8 cellular contexts compared by ENCODE assay signal in the genomic region with DNA sequence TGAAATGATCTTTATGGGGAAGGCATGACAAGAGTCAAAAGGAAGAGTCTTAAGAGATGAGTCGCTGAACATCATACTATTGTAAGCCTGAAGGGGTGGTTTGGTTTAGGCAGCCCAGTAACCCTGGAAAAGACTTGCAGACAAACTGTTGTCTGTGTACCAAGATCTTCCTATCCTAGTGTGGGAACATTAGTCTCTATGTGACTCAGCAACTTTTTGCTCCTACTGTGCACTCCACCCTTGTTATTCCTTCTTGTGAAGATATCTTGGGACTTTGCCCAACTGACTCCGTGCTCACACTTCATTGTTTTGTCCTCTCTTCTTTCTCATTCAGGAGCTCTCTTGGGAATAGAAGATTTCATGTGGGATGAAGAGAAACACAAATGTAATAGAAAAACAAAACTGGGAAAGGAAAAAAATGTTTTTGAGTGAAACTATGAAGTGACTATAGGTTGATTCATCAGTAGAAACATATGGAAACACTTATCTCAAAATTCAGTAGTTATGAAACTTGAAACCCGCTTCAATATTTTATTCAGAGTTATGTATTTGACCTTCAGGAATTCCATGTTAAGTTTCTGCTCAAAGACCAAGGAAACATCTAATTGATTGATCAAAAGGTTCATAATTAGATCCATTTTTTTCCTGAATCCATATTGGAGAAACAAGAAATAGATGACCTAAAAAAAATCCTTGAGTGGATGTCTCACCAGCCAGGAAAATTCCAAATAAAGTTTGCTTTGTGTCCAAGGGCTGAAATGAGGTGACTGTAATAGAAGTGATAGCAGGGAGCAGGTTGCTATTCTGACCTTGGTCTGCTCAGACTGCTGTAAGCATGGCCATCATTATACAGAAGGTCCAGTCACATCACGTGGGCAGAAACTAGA.
DNase-seq lines count a peak whose midpoint lies in the region; ATAC-seq and TF ChIP-seq lines count a peak whose summit lies in the region.

No MANE protein-coding gene starts in this region.

- no peak overlapping the region for H3K4me3 Mint-ChIP-seq in Calu3 (ENCODE audit: low read depth, unreplicated experiment)

- intact Hi-C loops in Calu3 (cut with micrococcal nuclease; ENCODE audit: unreplicated experiment) = loop anchor here (5.0 to 10.0 kb wide), 2 partner anchors 469 to 494 kb away; no protein-coding TSS in a partner anchor
- intact Hi-C loops in colonic mucosa (cut with DNase I) = no loop called here

- H3K4me1 Mint-ChIP-seq in Calu3 (ENCODE audit: low read depth, unreplicated experiment) = peaks cover 80% of the 10 kb centered on the region

- TF ChIP-seq CTCF in Calu3 (IDR thresholded peaks at IDR 0.05; ENCODE audit: unreplicated experiment) (no peak), colonic mucosa (IDR thresholded peaks at IDR 0.05) (no peak)

- no peaks in the 10 kb centered on the region for H3K36me3 ChIP-seq in colonic mucosa

- no peaks in the 10 kb centered on the region for H3K9me3 ChIP-seq in colonic mucosa

- no TSS peak for BruUV-seq in Calu3 (replicated peaks; lab: Mats Ljungman, UMichigan)

- DNase-seq in Calu3 = no peak
- DNase-seq in MV-4-11 (lab: John Stamatoyannopoulos, UW) = peak; percentile 59
- DNase-seq in colonic mucosa = no peak
- peak; percentile 2 for DNase-seq in occipital lobe (lab: John Stamatoyannopoulos, UW)
- DNase-seq in NCI-H2107 (lab: John Stamatoyannopoulos, UW) = no peak
- no peak for DNase-seq in COLO668 (lab: John Stamatoyannopoulos, UW; ENCODE audit: unreplicated experiment)

- peak overlapping the region; percentile 35 for H3K27ac ChIP-seq in colonic mucosa

- H3K27me3 ChIP-seq in colonic mucosa = no peaks in the 10 kb centered on the region

- H3K27me3 Mint-ChIP-seq in Calu3 (ENCODE audit: unreplicated experiment) = no peaks in the 10 kb centered on the region

- no peaks in the 10 kb centered on the region for H3K36me3 Mint-ChIP-seq in Calu3 (ENCODE audit: insufficient read depth, unreplicated experiment)

- H3K27ac Mint-ChIP-seq in Calu3 (ENCODE audit: unreplicated experiment) = peak overlapping the region; percentile 75

- ATAC-seq in HG02642 (IDR thresholded peaks at IDR 0.05; ENCODE audit: poor library complexity, unreplicated experiment) = no peak
- ATAC-seq in GM21526 (IDR thresholded peaks at IDR 0.05; ENCODE audit: low FRiP score, unreplicated experiment) = no peak

- H3K9ac ChIP-seq in colonic mucosa (ENCODE audit: low read depth in 2 of 2, low read length in 2 of 2) = no peak overlapping the region

- no peaks in the 10 kb centered on the region for H3K4me1 ChIP-seq in colonic mucosa

- CTCF ChIA-PET in Calu3 (lab: Charles Lee) = no interaction called here

- H3K9me3 Mint-ChIP-seq in Calu3 (ENCODE audit: low read depth, unreplicated experiment) = no peaks in the 10 kb centered on the region

- no peak overlapping the region for H3K4me3 ChIP-seq in colonic mucosa

Comparison
In these comparisons a context has a peak if more than half of its experiments do, and no peak if none do; other contexts are left out.
1. DNase-seq: peak in MV-4-11 (single experiment) and occipital lobe (single experiment); none in Calu3 (single experiment), colonic mucosa (single experiment), NCI-H2107 (single experiment) and COLO668 (single experiment).